18 cellular contexts compared by ENCODE assay signal in genomic region chr5:178227138-178227659, GRCh38. TPM values are rescaled to one million over a fixed set of nuclear protein-coding genes. Genes with fewer than 3 reads are reported as not detected.
DNase-seq lines count a peak whose midpoint lies in the region; ATAC-seq, FAIRE-seq and TF ChIP-seq lines count a peak whose summit lies in the region.
"Had no signal": no experiment of that assay in that cellular context is flagged by ENCODE, and none has a peak within 500 bp of the region (broad histone marks: within the 10 kb centered on the region; RNA-seq: fewer than 3 reads in every experiment).

No MANE protein-coding gene starts in this region.

- no peak for TF ChIP-seq CTCF in activated CD8-positive, alpha-beta T cell treated with anti-CD3 and anti-CD28 coated beads for 36 hours (IDR thresholded peaks at IDR 0.05)
- TF ChIP-seq CTCF in fibroblast of mammary gland (conservative IDR thresholded peaks at IDR 0.05; ENCODE audit: control insufficient read depth, insufficient read depth, low read depth, low read length), result no peak

- peak overlapping the region; percentile 68 for H3K27ac Mint-ChIP-seq in activated naive CD4-positive, alpha-beta T cell treated with anti-CD3 and anti-CD28 coated beads, Interleukin-2, amount 50 U/mL, for 24 hours
- H3K27ac Mint-ChIP-seq in activated CD8-positive, alpha-beta T cell treated with anti-CD3 and anti-CD28 coated beads for 36 hours, result peak overlapping the region; percentile 14
- H3K27ac Mint-ChIP-seq: neural progenitor cell had no signal

- H3K27me3 Mint-ChIP-seq in activated naive CD4-positive, alpha-beta T cell treated with anti-CD3 and anti-CD28 coated beads, Interleukin-2, amount 50 U/mL, for 24 hours, result no peaks in the 10 kb centered on the region
- H3K27me3 Mint-ChIP-seq in activated CD8-positive, alpha-beta T cell treated with anti-CD3 and anti-CD28 coated beads for 36 hours, result no peaks in the 10 kb centered on the region

- 90 to 92% (median 91%) methylated on average over 4 of the region's 4 CpGs for WGBS in small intestine, 3 donors

- peaks cover 20% of the 10 kb centered on the region for H3K36me3 Mint-ChIP-seq in activated naive CD4-positive, alpha-beta T cell treated with anti-CD3 and anti-CD28 coated beads, Interleukin-2, amount 50 U/mL, for 24 hours
- peaks cover 74% of the 10 kb centered on the region for H3K36me3 Mint-ChIP-seq in activated CD8-positive, alpha-beta T cell treated with anti-CD3 and anti-CD28 coated beads for 36 hours (ENCODE audit: low read depth)

- H3K4me1 Mint-ChIP-seq in activated naive CD4-positive, alpha-beta T cell treated with anti-CD3 and anti-CD28 coated beads, Interleukin-2, amount 50 U/mL, for 24 hours, result peaks cover 61% of the 10 kb centered on the region
- peaks cover 43% of the 10 kb centered on the region for H3K4me1 Mint-ChIP-seq in activated CD8-positive, alpha-beta T cell treated with anti-CD3 and anti-CD28 coated beads for 36 hours (ENCODE audit: low read depth)

- H3K36me3 ChIP-seq in small intestine (ENCODE audit: control insufficient read depth in 2 of 2, insufficient read depth in 2 of 2, low read length in 2 of 2), result peaks cover 10 to 21% of the 10 kb centered on the region in 2 donors
- H3K36me3 ChIP-seq: neural progenitor cell had no signal

- H3K4me3 Mint-ChIP-seq in activated naive CD4-positive, alpha-beta T cell treated with anti-CD3 and anti-CD28 coated beads, Interleukin-2, amount 50 U/mL, for 24 hours, result peak overlapping the region; percentile 15
- no peak overlapping the region for H3K4me3 Mint-ChIP-seq in activated CD8-positive, alpha-beta T cell treated with anti-CD3 and anti-CD28 coated beads for 36 hours
- H3K4me3 Mint-ChIP-seq: neural progenitor cell had no signal

- no peaks in the 10 kb centered on the region for H3K9me3 Mint-ChIP-seq in activated naive CD4-positive, alpha-beta T cell treated with anti-CD3 and anti-CD28 coated beads, Interleukin-2, amount 50 U/mL, for 24 hours
- H3K9me3 Mint-ChIP-seq in activated CD8-positive, alpha-beta T cell treated with anti-CD3 and anti-CD28 coated beads for 36 hours, result no peaks in the 10 kb centered on the region
- H3K9me3 Mint-ChIP-seq: neural progenitor cell had no signal

- POLR2A ChIA-PET in activated CD8-positive, alpha-beta T cell treated with anti-CD3 and anti-CD28 coated beads for 36 hours (lab: Charles Lee), result interaction anchor here (21.3 kb wide), 1 partner anchor 15 kb away, joined by 431 read pairs; the partner anchor contains the start of gene HNRNPAB

- H3K27ac ChIP-seq in small intestine (ENCODE audit: low read depth in 1 of 2, low read length in 1 of 2), result peak overlapping the region; percentile 81 to 91
- H3K27ac ChIP-seq: coronary artery, esophagus muscularis mucosa, neural progenitor cell had no signal

- FAIRE-seq in small intestine (lab: Jason Lieb, UNC), result no peak

- no peaks in the 10 kb centered on the region for H3K27me3 ChIP-seq in small intestine (ENCODE audit: control insufficient read depth in 2 of 2, insufficient read depth in 2 of 2, low read length in 2 of 2)
- H3K27me3 ChIP-seq: esophagus muscularis mucosa, neural progenitor cell had no signal

- no peak for ATAC-seq in activated CD8-positive, alpha-beta T cell treated with anti-CD3 and anti-CD28 coated beads for 36 hours
- ATAC-seq in HG03025 (IDR thresholded peaks at IDR 0.05; ENCODE audit: low FRiP score, unreplicated experiment), result no peak

- no peak overlapping the region for H3K4me3 ChIP-seq in fibroblast of mammary gland (ENCODE audit: control insufficient read depth, low read depth, low read length)
- no peak overlapping the region for H3K4me3 ChIP-seq in small intestine (ENCODE audit: low read depth in 1 of 2, low read length in 2 of 2)
- H3K4me3 ChIP-seq: coronary artery, esophagus muscularis mucosa, neural progenitor cell had no signal

- CTCF ChIA-PET in activated CD8-positive, alpha-beta T cell treated with anti-CD3 and anti-CD28 coated beads for 36 hours (lab: Charles Lee), result interaction anchor here (1.5 kb wide), 1 partner anchor 8 kb away, joined by 4 read pairs; no protein-coding TSS in a partner anchor

- intact Hi-C loops in activated CD8-positive, alpha-beta T cell treated with anti-CD3 and anti-CD28 coated beads for 36 hours (cut with micrococcal nuclease), result no loop called here

- DNase-seq in activated naive CD4-positive, alpha-beta T cell (lab: John Stamatoyannopoulos, UW), result no peak
- DNase-seq in activated CD8-positive, alpha-beta T cell treated with anti-CD3 and anti-CD28 coated beads for 36 hours, result no peak
- DNase-seq in fibroblast of mammary gland (ENCODE audit: low read depth) (peak; percentile 83), small intestine (no peak), A172 (ENCODE audit: low spot score) (no peak), HUDEP-2 (lab: John Stamatoyannopoulos, UW; ENCODE audit: unreplicated experiment in 76 of 76) (no peak)
- DNase-seq: hypothalamus; NCI-H1092; NK-92 treated with Interleukin-12 subunit alpha and Interleukin-12 subunit beta, amount 100 ng/mL, for 24 hours; SHP77 treated with DMSO at 0.1 percent for 48 hours had no signal

- peaks cover 3 to 25% of the 10 kb centered on the region in 2 donors for H3K4me1 ChIP-seq in small intestine (ENCODE audit: control insufficient read depth in 2 of 2, insufficient read depth in 1 of 2, low read depth in 1 of 2, low read length in 1 of 2)

- no peaks in the 10 kb centered on the region for H3K9me3 ChIP-seq in small intestine (ENCODE audit: control insufficient read depth, low read depth)
- H3K9me3 ChIP-seq: esophagus muscularis mucosa had no signal

RNA-seq across cellular contexts. Expression of gene PHYKPL, which starts 5.4 kb away (rescaled TPM):
- total RNA-seq in activated CD8-positive, alpha-beta T cell treated with anti-CD3 and anti-CD28 coated beads for 36 hours, result 10 to 100 TPM; 60.4 to 62.1 TPM
- polyA plus RNA-seq in small intestine, result 100 to 1,000 TPM in 2 of 3 donors, 10 to 100 TPM in 1; 57.7 to 145 (median 115) TPM
- 2.4 and 3.6 TPM in 2 replicates for total RNA-seq in A172 (2014; rRNA removed; shearing (Covaris generic))

RNA-seq across cellular contexts. Expression of gene HNRNPAB, which starts 22.9 kb away (rescaled TPM):
- 100 to 1,000 TPM; 392 to 399 TPM for total RNA-seq in activated CD8-positive, alpha-beta T cell treated with anti-CD3 and anti-CD28 coated beads for 36 hours
- 100 to 1,000 TPM; 147 to 176 (median 172) TPM for polyA plus RNA-seq in small intestine
- 98.5 and 106 TPM in 2 replicates for total RNA-seq in A172 (2014; rRNA removed; shearing (Covaris generic))

RNA-seq across cellular contexts. Expression of gene GMCL2, which starts 40.0 kb away (rescaled TPM):
- not detected for total RNA-seq in activated CD8-positive, alpha-beta T cell treated with anti-CD3 and anti-CD28 coated beads for 36 hours
- polyA plus RNA-seq in small intestine, result not detected
- not detected in 2 replicates for total RNA-seq in A172 (2014; rRNA removed; shearing (Covaris generic))
- total RNA-seq: activated CD8-positive, alpha-beta memory T cell treated with anti-CD3 and anti-CD28 coated beads for 36 hours; esophagus muscularis mucosa; lower leg skin; skeletal muscle tissue had no signal

Comparison
In these comparisons a context has a peak if more than half of its experiments do, and no peak if none do; other contexts are left out.
1. RNA of gene PHYKPL, which starts 5.4 kb away (total RNA-seq): 60.4 to 62.1 TPM in activated CD8-positive, alpha-beta T cell treated with anti-CD3 and anti-CD28 coated beads for 36 hours; 2.4 to 3.6 TPM in A172; every median in the first group is over 10 times any median in the second.